ENCODE assay signal across 15 cellular contexts in genomic region chr4:53527342-53527741, GRCh38.
"Had no signal": no experiment of that assay in that cellular context is flagged by ENCODE, and none has a peak within 500 bp of the region (broad histone marks: within the 10 kb centered on the region; RNA-seq: fewer than 3 reads in every experiment).

No MANE protein-coding gene starts in this region.

- H3K4me1 ChIP-seq: sigmoid colon, uterus had no signal

- H3K9me3 ChIP-seq: heart right ventricle, left ventricle myocardium inferior, mucosa of descending colon, sigmoid colon, stomach, uterus had no signal

- H3K36me3 ChIP-seq: heart right ventricle, left ventricle myocardium inferior, sigmoid colon, stomach, uterus had no signal

- H3K27me3 ChIP-seq: heart right ventricle, sigmoid colon, stomach, uterus had no signal

- DNase-seq: effector memory CD4-positive, alpha-beta T cell; heart right ventricle; hypothalamus; left ventricle myocardium inferior; naive thymus-derived CD8-positive, alpha-beta T cell; posterior cingulate gyrus; sigmoid colon; stimulated activated CD4-positive, alpha-beta T cell treated with anti-CD3 and anti-CD28 coated beads, Interleukin-12 subunit alpha, Interleukin-12 subunit beta, amount 100 ng/mL, for 4 hours; stimulated activated naive CD4-positive, alpha-beta T cell; stomach; substantia nigra; uterus had no signal

- H3K27ac ChIP-seq: heart right ventricle, left ventricle myocardium inferior, sigmoid colon, skin epidermis, stomach, uterus had no signal

- ATAC-seq: esophagus mucosa; heart right ventricle; mucosa of descending colon; naive thymus-derived CD8-positive, alpha-beta T cell had no signal

- H3K4me3 ChIP-seq: heart right ventricle, left ventricle myocardium inferior, mucosa of descending colon, sigmoid colon, skin epidermis, stomach, uterus had no signal
